In genomic region chr3:63921741-63922482, GRCh38 we compare ENCODE assay signal across 9 cellular contexts. TPM values are rescaled to one million over a fixed set of nuclear protein-coding genes. Genes with fewer than 3 reads are reported as not detected.
DNase-seq lines count a peak whose midpoint lies in the region; ATAC-seq and TF ChIP-seq lines count a peak whose summit lies in the region.
"Had no signal": no experiment of that assay in that cellular context is flagged by ENCODE, and none has a peak within 500 bp of the region (broad histone marks: within the 10 kb centered on the region; RNA-seq: fewer than 3 reads in every experiment).

No MANE protein-coding gene starts in this region.

- H3K9me3 Mint-ChIP-seq in Caco-2 (ENCODE audit: unreplicated experiment) (peaks cover 27% of the 10 kb centered on the region), progenitor cell of endocrine pancreas (ENCODE audit: low read depth) (peaks cover 23% of the 10 kb centered on the region), immature natural killer cell (no peaks in the 10 kb centered on the region)
- H3K9me3 Mint-ChIP-seq: activated naive CD4-positive, alpha-beta T cell treated with anti-CD3 and anti-CD28 coated beads for 36 hours had no signal

- BruUV-seq in Caco-2 (replicated peaks; lab: Mats Ljungman, UMichigan), result no TSS peak

- peaks cover 18 to 37% of the 10 kb centered on the region in 2 donors for H3K36me3 ChIP-seq in lung (ENCODE audit: control insufficient read depth in 2 of 2, insufficient read depth in 2 of 2, low read length in 2 of 2)
- peaks cover 4% of the 10 kb centered on the region for H3K36me3 ChIP-seq in Caco-2 (ENCODE audit: control insufficient read depth, insufficient read depth, low read length)

- H3K27ac ChIP-seq in lung (ENCODE audit: low read depth in 1 of 2, low read length in 1 of 2), result no peak overlapping the region

- H3K27me3 Mint-ChIP-seq in Caco-2 (ENCODE audit: insufficient read depth, unreplicated experiment) (no peaks in the 10 kb centered on the region), progenitor cell of endocrine pancreas (no peaks in the 10 kb centered on the region), immature natural killer cell (ENCODE audit: low read depth in 3 of 3) (peaks cover 0 to 8% (median 4%) of the 10 kb centered on the region in 3 donors)

- ATAC-seq in GM18517 (IDR thresholded peaks at IDR 0.05; ENCODE audit: unreplicated experiment) (peak; percentile 75), GM21737 (IDR thresholded peaks at IDR 0.05; ENCODE audit: unreplicated experiment) (peak; percentile 74), HG03565 (IDR thresholded peaks at IDR 0.05; ENCODE audit: unreplicated experiment) (peak; percentile 74), lung (ENCODE audit: insufficient read depth, low FRiP score) (peak; percentile 77)

- TF ChIP-seq CTCF in lung (IDR thresholded peaks at IDR 0.05; ENCODE audit: control extremely low read depth, extremely low read depth) (no peak), Caco-2 (IDR thresholded peaks at IDR 0.05; ENCODE audit: insufficient read depth in 1 of 2, low read depth in 1 of 2, low read length in 1 of 2, severe bottlenecking in 1 of 2, unreplicated experiment in 1 of 2) (no peak), progenitor cell of endocrine pancreas (IDR thresholded peaks at IDR 0.05; ENCODE audit: unreplicated experiment) (no peak)

- 76 to 88% methylated on average over 6 of the region's 6 CpGs for WGBS in lung, 2 donors

- no peak for DNase-seq in lung (ENCODE audit: low spot score)
- DNase-seq in Caco-2, result no peak
- no peak for DNase-seq in progenitor cell of endocrine pancreas (ENCODE audit: low spot score, unreplicated experiment)
- DNase-seq in immature natural killer cell, result no peak
- DNase-seq in NK-92 treated with Interleukin-12 subunit alpha and Interleukin-12 subunit beta, amount 100 ng/mL, for 24 hours (lab: John Stamatoyannopoulos, UW), result no peak
- DNase-seq: activated naive CD4-positive, alpha-beta T cell treated with anti-CD3 and anti-CD28 coated beads for 36 hours had no signal

- POLR2A ChIA-PET in Caco-2 (lab: Charles Lee), result no interaction called here

- H3K4me3 ChIP-seq in lung (no peak overlapping the region), Caco-2 (ENCODE audit: low read depth, low read length) (no peak overlapping the region)

- H3K4me3 Mint-ChIP-seq in Caco-2 (ENCODE audit: unreplicated experiment), result no peak overlapping the region
- no peak overlapping the region for H3K4me3 Mint-ChIP-seq in progenitor cell of endocrine pancreas (ENCODE audit: low read depth)
- H3K4me3 Mint-ChIP-seq in immature natural killer cell, result no peak overlapping the region
- H3K4me3 Mint-ChIP-seq: activated naive CD4-positive, alpha-beta T cell treated with anti-CD3 and anti-CD28 coated beads for 36 hours had no signal

- CTCF ChIA-PET in Caco-2 (lab: Charles Lee), result no interaction called here

- intact Hi-C loops in Caco-2 (cut with micrococcal nuclease; ENCODE audit: unreplicated experiment), result no loop called here

- H3K27ac Mint-ChIP-seq in Caco-2 (ENCODE audit: unreplicated experiment) (no peak overlapping the region), progenitor cell of endocrine pancreas (no peak overlapping the region), immature natural killer cell (peak overlapping the region in 2 of 6 donors; percentile 9 to 21)
- H3K27ac Mint-ChIP-seq: activated naive CD4-positive, alpha-beta T cell treated with anti-CD3 and anti-CD28 coated beads for 36 hours had no signal

- H3K4me1 ChIP-seq in lung (ENCODE audit: control insufficient read depth in 2 of 2, insufficient read depth in 2 of 2, low read length in 2 of 2) (peaks cover 4 to 9% of the 10 kb centered on the region in 2 donors), Caco-2 (no peaks in the 10 kb centered on the region)

- peaks cover 0 to 2% of the 10 kb centered on the region in 2 donors for H3K9me3 ChIP-seq in lung (ENCODE audit: control insufficient read depth in 2 of 2, insufficient read depth in 1 of 2, low read length in 1 of 2)
- H3K9me3 ChIP-seq in Caco-2, result no peaks in the 10 kb centered on the region

- H3K4me1 Mint-ChIP-seq in Caco-2 (ENCODE audit: low read depth, unreplicated experiment) (no peaks in the 10 kb centered on the region), progenitor cell of endocrine pancreas (ENCODE audit: low read depth) (peaks cover 7% of the 10 kb centered on the region), immature natural killer cell (peaks cover 36 to 69% of the 10 kb centered on the region in 2 donors)

- peaks cover 63% of the 10 kb centered on the region for H3K36me3 Mint-ChIP-seq in Caco-2 (ENCODE audit: insufficient read depth, unreplicated experiment)
- H3K36me3 Mint-ChIP-seq in progenitor cell of endocrine pancreas (ENCODE audit: insufficient read depth), result peaks cover 54% of the 10 kb centered on the region
- peaks cover 18 to 38% (median 21%) of the 10 kb centered on the region in 3 donors for H3K36me3 Mint-ChIP-seq in immature natural killer cell

- no peaks in the 10 kb centered on the region for H3K27me3 ChIP-seq in lung (ENCODE audit: control insufficient read depth, insufficient read depth)
- H3K27me3 ChIP-seq in Caco-2 (replicated peaks; ENCODE audit: control insufficient read depth, insufficient read depth, low read length), result no peaks in the 10 kb centered on the region

RNA-seq across cellular contexts. Expression of gene SCAANT1, which starts 9.7 kb away (rescaled TPM):
- total RNA-seq in lung (not detected), Caco-2 (2022) (not detected in 2 replicates), progenitor cell of endocrine pancreas (not detected in 2 replicates)
- polyA plus RNA-seq in lung (not detected), immature natural killer cell (1 to 10 TPM in 1 of 3 donors, not detected in 2; 6.3 TPM)
- total RNA-seq: activated naive CD4-positive, alpha-beta T cell treated with anti-CD3 and anti-CD28 coated beads for 36 hours had no signal

RNA-seq across cellular contexts. Expression of gene ATXN7, which starts 58.2 kb away (rescaled TPM):
- total RNA-seq in lung (10 to 100 TPM; 30.1 to 46.6 TPM), Caco-2 (2022) (22.5 and 22.8 TPM in 2 replicates), progenitor cell of endocrine pancreas (36.7 and 37.4 TPM in 2 replicates)
- polyA plus RNA-seq in lung (1 to 10 TPM; 4.8 to 5.9 TPM), immature natural killer cell (10 to 100 TPM in 1 of 3 donors, 1 to 10 TPM in 2; 5.5 to 11.3 (median 6.0) TPM)

RNA-seq across cellular contexts. Expression of gene THOC7, which starts 58.3 kb away (rescaled TPM):
- total RNA-seq in lung (10 to 100 TPM; 39.9 to 45.1 TPM), Caco-2 (2022) (68.4 and 78.3 TPM in 2 replicates), progenitor cell of endocrine pancreas (52.6 and 53.4 TPM in 2 replicates)
- polyA plus RNA-seq in lung (100 to 1,000 TPM in 1 of 2 donors, 10 to 100 TPM in 1; 38.1 to 124 TPM), immature natural killer cell (100 to 1,000 TPM in 1 of 3 donors, 10 to 100 TPM in 2; 92.0 to 133 (median 98.0) TPM)
